Comparison of ENCODE assay signal across 5 cellular contexts in the genomic region with DNA sequence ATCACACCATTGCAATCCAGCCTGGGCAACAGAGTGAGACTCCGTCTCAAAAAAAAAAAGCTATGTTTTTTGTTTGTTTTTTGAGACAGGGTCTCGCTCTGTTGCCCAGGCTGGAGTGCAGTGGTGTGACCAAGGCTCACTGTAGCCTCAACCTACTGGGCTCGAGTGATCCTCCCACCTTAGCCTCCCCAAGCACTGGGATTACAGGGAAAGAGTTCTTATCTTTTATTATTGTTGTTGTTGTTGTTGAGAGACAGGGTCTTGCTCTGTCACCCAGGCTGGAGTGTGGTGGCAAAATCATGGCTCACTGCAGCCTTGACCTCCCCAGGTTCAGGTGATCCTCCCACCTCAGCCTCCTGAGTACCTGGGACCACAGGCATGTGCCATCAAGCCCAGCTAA. TPM values are rescaled to one million over a fixed set of nuclear protein-coding genes. Genes with fewer than 3 reads are reported as not detected.
"Had no signal": no experiment of that assay in that cellular context is flagged by ENCODE, and none has a peak within 500 bp of the region (broad histone marks: within the 10 kb centered on the region; RNA-seq: fewer than 3 reads in every experiment).

No MANE protein-coding gene starts in this region.

RNA-seq across cellular contexts. Expression of a gene that starts 10.5 kb away (rescaled TPM):
- total RNA-seq: M059J, PC-3, SJSA1 had no signal

RNA-seq across cellular contexts. Expression of a gene that starts 16.3 kb away (rescaled TPM):
- total RNA-seq: M059J, PC-3, SJSA1 had no signal
- polyA plus RNA-seq: SK-N-SH had no signal

RNA-seq across cellular contexts. Expression of a gene that starts 35.1 kb away (rescaled TPM):
- total RNA-seq: PC-3, Right ventricle myocardium superior, SJSA1 had no signal
